Comparison of ENCODE assay signal across 8 cellular contexts in genomic region chr2:47043142-47043890, GRCh38.
DNase-seq lines count a peak whose midpoint lies in the region; ATAC-seq and TF ChIP-seq lines count a peak whose summit lies in the region.

No MANE protein-coding gene starts in this region.

- H3K4me3 Mint-ChIP-seq in activated CD4-positive, alpha-beta T cell treated with anti-CD3 and anti-CD28 coated beads, Interleukin-2, amount 10 ng/mL, durations not matched to agents 24 days and 14 days, result no peak overlapping the region
- no peak overlapping the region for H3K4me3 Mint-ChIP-seq in activated CD4-positive, alpha-beta T cell treated with anti-CD3 and anti-CD28 coated beads for 36 hours

- no peaks in the 10 kb centered on the region for H3K9me3 ChIP-seq in heart left ventricle

- H3K36me3 Mint-ChIP-seq in activated CD4-positive, alpha-beta T cell treated with anti-CD3 and anti-CD28 coated beads, Interleukin-2, amount 10 ng/mL, durations not matched to agents 24 days and 14 days (ENCODE audit: low read depth), result peaks cover 36% of the 10 kb centered on the region
- H3K36me3 Mint-ChIP-seq in activated CD4-positive, alpha-beta T cell treated with anti-CD3 and anti-CD28 coated beads for 36 hours (ENCODE audit: low read depth), result peaks cover 23% of the 10 kb centered on the region

- TF ChIP-seq POLR2A in heart left ventricle (IDR thresholded peaks at IDR 0.05), result no peak

- H3K27me3 ChIP-seq in heart left ventricle, result no peaks in the 10 kb centered on the region

- peak overlapping the region; percentile 31 to 89 (median 79) for H3K27ac ChIP-seq in heart left ventricle

- H3K4me1 ChIP-seq in heart left ventricle, result peaks cover 12 to 67% (median 51%) of the 10 kb centered on the region in 12 donors

- intact Hi-C loops in activated CD4-positive, alpha-beta T cell treated with anti-CD3 and anti-CD28 coated beads, Interleukin-2, amount 10 ng/mL, durations not matched to agents 24 days and 14 days (cut with micrococcal nuclease), result no loop called here
- intact Hi-C loops in activated CD4-positive, alpha-beta T cell treated with anti-CD3 and anti-CD28 coated beads for 36 hours (cut with DNase I, micrococcal nuclease), result no loop called here
- intact Hi-C loops in heart left ventricle (cut with DNase I), result no loop called here

- DNase-seq in activated CD4-positive, alpha-beta T cell treated with anti-CD3 and anti-CD28 coated beads, Interleukin-2, amount 10 ng/mL, durations not matched to agents 24 days and 14 days, result no peak
- no peak for DNase-seq in activated CD4-positive, alpha-beta T cell treated with anti-CD3 and anti-CD28 coated beads for 36 hours
- DNase-seq in heart left ventricle (peak in 4 of 5 donors; percentile 73 to 81 (median 77)), skeletal muscle cell (ENCODE audit: low read depth) (peak; percentile 75), mesenteric fat pad (ENCODE audit: low spot score) (no peak)

- no peaks in the 10 kb centered on the region for H3K27me3 Mint-ChIP-seq in activated CD4-positive, alpha-beta T cell treated with anti-CD3 and anti-CD28 coated beads, Interleukin-2, amount 10 ng/mL, durations not matched to agents 24 days and 14 days
- H3K27me3 Mint-ChIP-seq in activated CD4-positive, alpha-beta T cell treated with anti-CD3 and anti-CD28 coated beads for 36 hours, result no peaks in the 10 kb centered on the region

- H3K4me1 Mint-ChIP-seq in activated CD4-positive, alpha-beta T cell treated with anti-CD3 and anti-CD28 coated beads, Interleukin-2, amount 10 ng/mL, durations not matched to agents 24 days and 14 days, result peaks cover 11% of the 10 kb centered on the region
- peaks cover 12% of the 10 kb centered on the region for H3K4me1 Mint-ChIP-seq in activated CD4-positive, alpha-beta T cell treated with anti-CD3 and anti-CD28 coated beads for 36 hours

- H3K4me3 ChIP-seq in WI38 (ENCODE audit: low read depth, low read length), result peak overlapping the region; percentile 52
- H3K4me3 ChIP-seq in heart left ventricle, result no peak overlapping the region
- H3K4me3 ChIP-seq in skeletal muscle cell (ENCODE audit: low read depth, low read length), result peak overlapping the region; percentile 21

- H3K36me3 ChIP-seq in heart left ventricle, result peaks cover 0 to 46% (median 13%) of the 10 kb centered on the region in 9 donors

- POLR2A ChIA-PET in activated CD4-positive, alpha-beta T cell treated with anti-CD3 and anti-CD28 coated beads for 36 hours (lab: Charles Lee), result no interaction called here

- TF ChIP-seq CTCF in WI38 (IDR thresholded peaks at IDR 0.05; ENCODE audit: low read depth, low read length), result no peak
- peak in 3 of 12 donors; percentile 7 to 35 (median 10) for TF ChIP-seq CTCF in heart left ventricle (IDR thresholded peaks at IDR 0.05)

- H3K27ac Mint-ChIP-seq in activated CD4-positive, alpha-beta T cell treated with anti-CD3 and anti-CD28 coated beads, Interleukin-2, amount 10 ng/mL, durations not matched to agents 24 days and 14 days, result peak overlapping the region; percentile 11
- no peak overlapping the region for H3K27ac Mint-ChIP-seq in activated CD4-positive, alpha-beta T cell treated with anti-CD3 and anti-CD28 coated beads for 36 hours

- no peak for ATAC-seq in activated CD4-positive, alpha-beta T cell treated with anti-CD3 and anti-CD28 coated beads for 36 hours
- peak; percentile 53 to 76 (median 73) for ATAC-seq in heart left ventricle
- no peak for ATAC-seq in GM19455 (IDR thresholded peaks at IDR 0.05; ENCODE audit: unreplicated experiment)
- no peak for ATAC-seq in HG02884 (IDR thresholded peaks at IDR 0.05; ENCODE audit: unreplicated experiment)

- CTCF ChIA-PET in activated CD4-positive, alpha-beta T cell treated with anti-CD3 and anti-CD28 coated beads for 36 hours (lab: Charles Lee), result interaction anchor here (0.7 kb wide), 1 partner anchor 999 kb away, joined by 3 read pairs; no protein-coding TSS in a partner anchor

- no peaks in the 10 kb centered on the region for H3K9me3 Mint-ChIP-seq in activated CD4-positive, alpha-beta T cell treated with anti-CD3 and anti-CD28 coated beads, Interleukin-2, amount 10 ng/mL, durations not matched to agents 24 days and 14 days
- H3K9me3 Mint-ChIP-seq in activated CD4-positive, alpha-beta T cell treated with anti-CD3 and anti-CD28 coated beads for 36 hours (ENCODE audit: low read depth), result no peaks in the 10 kb centered on the region

- 28 to 44% (median 32%) methylated on average over 8 of the region's 8 CpGs for WGBS in heart left ventricle, 4 donors

Comparison
In these comparisons a context has a peak if more than half of its experiments do, and no peak if none do; other contexts are left out.
1. DNase-seq: peak in heart left ventricle (4 of 5) and skeletal muscle cell (single experiment); none in activated CD4-positive, alpha-beta T cell treated with anti-CD3 and anti-CD28 coated beads, Interleukin-2, amount 10 ng/mL, durations not matched to agents 24 days and 14 days (single experiment), activated CD4-positive, alpha-beta T cell treated with anti-CD3 and anti-CD28 coated beads for 36 hours (single experiment) and mesenteric fat pad (single experiment).
2. ATAC-seq: peak in heart left ventricle (4 of 4); none in activated CD4-positive, alpha-beta T cell treated with anti-CD3 and anti-CD28 coated beads for 36 hours (single experiment), GM19455 (single experiment) and HG02884 (single experiment).
3. H3K4me3 ChIP-seq: peak in WI38 (single experiment) and skeletal muscle cell (single experiment); none in heart left ventricle (0 of 12).